ENCODE assay signal across 9 cellular contexts in the genomic region with DNA sequence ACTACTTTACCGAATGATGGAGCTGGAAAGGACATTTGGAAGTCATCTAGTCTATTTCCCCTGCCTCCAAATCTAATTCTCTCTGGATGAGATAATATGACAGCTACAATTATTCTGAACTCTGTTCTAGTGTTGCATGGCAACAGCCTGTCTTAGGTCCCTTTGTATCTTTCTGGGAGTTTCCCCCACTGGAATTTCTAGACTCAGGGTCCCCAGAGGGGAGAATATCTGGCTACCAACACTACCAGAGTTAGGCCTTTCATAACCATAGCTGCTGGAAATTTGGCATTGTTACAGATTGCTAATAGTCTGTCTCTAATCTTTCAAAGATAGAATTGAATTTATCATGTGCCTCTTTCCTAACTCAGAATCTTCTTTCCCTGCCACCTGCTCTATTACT. TPM values are rescaled to one million over a fixed set of nuclear protein-coding genes. Genes with fewer than 3 reads are reported as not detected.
DNase-seq lines count a peak whose midpoint lies in the region; ATAC-seq, FAIRE-seq and TF ChIP-seq lines count a peak whose summit lies in the region.
"Had no signal": no experiment of that assay in that cellular context is flagged by ENCODE, and none has a peak within 500 bp of the region (broad histone marks: within the 10 kb centered on the region; RNA-seq: fewer than 3 reads in every experiment).

No MANE protein-coding gene starts in this region.

- RAD21 ChIA-PET in GM12878 (lab: Charles Lee; ENCODE audit: unreplicated experiment), result interaction anchor here (0.6 to 9.8 kb wide), 10 partner anchors 9 to 76 kb away, joined by 3 to 109 read pairs (median 7); no protein-coding TSS in a partner anchor

- intact Hi-C loops in GM12878 (cut with micrococcal nuclease; ENCODE audit: unreplicated experiment) (loop anchor here (1.0 kb wide), 1 partner anchor 77 kb away; no protein-coding TSS in a partner anchor), dorsolateral prefrontal cortex (cut with DNase I) (no loop called here)

- H3K27me3 ChIP-seq in GM12878 (replicated peaks in 1 of 2; ENCODE audit: control insufficient read depth in 2 of 2, insufficient read depth in 2 of 2, low read length in 1 of 2) (no peaks in the 10 kb centered on the region), SJCRH30 (no peaks in the 10 kb centered on the region), dorsolateral prefrontal cortex (peaks cover 0 to 52% (median 7%) of the 10 kb centered on the region in 45 donors)

- H3K36me3 ChIP-seq in GM12878 (ENCODE audit: control insufficient read depth in 2 of 2, insufficient read depth in 2 of 2, low read length in 1 of 2) (peaks cover 0 to 2% of the 10 kb centered on the region in 2 experiments; a peak in 1 of 4 replicates), SJCRH30 (peaks cover 8% of the 10 kb centered on the region; the same call in 1 of the 2 replicates)

- no peak overlapping the region for H2AFZ ChIP-seq in GM12878 (ENCODE audit: control insufficient read depth, low read depth, low read length)

- no peaks in the 10 kb centered on the region for H4K20me1 ChIP-seq in GM12878 (ENCODE audit: control insufficient read depth, insufficient read depth)

- TF ChIP-seq POLR2A in GM12878 (IDR thresholded peaks at IDR 0.05; ENCODE audit: low read depth, low read length), result no peak

- ATAC-seq in stimulated activated naive CD8-positive, alpha-beta T cell treated with anti-CD3 and anti-CD28 coated beads, Interleukin-15, Interleukin-2, amounts not matched to agents 100 U/mL and 50 U/mL, for 24 hours, result no peak
- ATAC-seq in GM12878, result no peak
- no peak for ATAC-seq in naive thymus-derived CD8-positive, alpha-beta T cell
- ATAC-seq in GM21825 (IDR thresholded peaks at IDR 0.05; ENCODE audit: unreplicated experiment), result no peak

- H3K4me3 ChIP-seq in GM12878, result peak overlapping the region; percentile 62; the same call in 1 of the 2 replicates
- H3K4me3 ChIP-seq in SJCRH30, result no peak overlapping the region
- H3K4me3 ChIP-seq in dorsolateral prefrontal cortex, result peak overlapping the region in 1 of 59 donors; percentile 18

- no peaks in the 10 kb centered on the region for H3K9me3 Mint-ChIP-seq in stimulated activated naive CD8-positive, alpha-beta T cell treated with anti-CD3 and anti-CD28 coated beads, Interleukin-15, Interleukin-2, amounts not matched to agents 100 ng/mL and 50 ng/mL, for 24 hours
- peaks cover 0 to 2% (median 0%) of the 10 kb centered on the region in 9 donors for H3K9me3 Mint-ChIP-seq in naive thymus-derived CD8-positive, alpha-beta T cell

- H3K4me1 Mint-ChIP-seq in stimulated activated naive CD8-positive, alpha-beta T cell treated with anti-CD3 and anti-CD28 coated beads, Interleukin-15, Interleukin-2, amounts not matched to agents 100 ng/mL and 50 ng/mL, for 24 hours (ENCODE audit: low read depth), result peaks cover 60% of the 10 kb centered on the region
- H3K4me1 Mint-ChIP-seq in naive thymus-derived CD8-positive, alpha-beta T cell, result peaks cover 28 to 71% (median 63%) of the 10 kb centered on the region in 4 donors

- peak overlapping the region; percentile 58 for H3K4me2 ChIP-seq in GM12878 (ENCODE audit: control insufficient read depth, insufficient read depth)

- BruUV-seq in GM12878 (replicated peaks; lab: Mats Ljungman, UMichigan), result no TSS peak

- no peak for TF ChIP-seq CTCF in GM12878 (IDR thresholded peaks at IDR 0.05 in 2 of 3, conservative IDR thresholded peaks at IDR 0.05 in 1 of 3; ENCODE audit: control insufficient read depth in 2 of 3, extremely low read depth in 1 of 3, insufficient read depth in 1 of 3, low read depth in 3 of 3, low read length in 3 of 3)
- TF ChIP-seq CTCF in dorsolateral prefrontal cortex (IDR thresholded peaks at IDR 0.05 in 54 of 56, conservative IDR thresholded peaks at IDR 0.05 in 2 of 56; ENCODE audit: low read depth in 1 of 56, partially characterized antibody in 56 of 56), result no peak

- DNase-seq in stimulated activated naive CD8-positive, alpha-beta T cell treated with anti-CD3 and anti-CD28 coated beads, Interleukin-15, Interleukin-2, amounts not matched to agents 100 U/mL and 50 U/mL, for 24 hours, result no peak
- DNase-seq in GM12878 (ENCODE audit: low read depth, low spot score) (no peak), cerebellar nuclear complex (lab: John Stamatoyannopoulos, UW) (no peak), SJCRH30 (no peak), dorsolateral prefrontal cortex (no peak)
- no peak for DNase-seq in naive thymus-derived CD8-positive, alpha-beta T cell

- no peak for TF ChIP-seq RAD21 in GM12878 (IDR thresholded peaks at IDR 0.05; ENCODE audit: insufficient read depth, low read depth, low read length)

- TF ChIP-seq EP300 in GM12878 (IDR thresholded peaks at IDR 0.05; ENCODE audit: borderline replicate concordance in 1 of 2, control insufficient read depth in 1 of 2, low read depth in 2 of 2, low read length in 2 of 2), result no peak

- WGBS in GM12878 (ENCODE audit: insufficient coverage, insufficient replicate concordance, low lambda C conversion rate, missing lambda C conversion rate), result 0% methylated on average over 1 of the region's 1 CpG

- POLR2A ChIA-PET in GM12878 (lab: Charles Lee), result interaction anchor here (0.6 to 1.7 kb wide), 5 partner anchors 14 to 340 kb away, joined by 3 to 5 read pairs (median 4); no protein-coding TSS in a partner anchor
- POLR2A ChIA-PET in naive thymus-derived CD8-positive, alpha-beta T cell (lab: Charles Lee), result interaction anchor here (0.8 to 2.0 kb wide), 3 partner anchors 26 to 78 kb away, joined by 3 to 8 read pairs (median 3); no protein-coding TSS in a partner anchor

- H3K4me3 Mint-ChIP-seq in stimulated activated naive CD8-positive, alpha-beta T cell treated with anti-CD3 and anti-CD28 coated beads, Interleukin-15, Interleukin-2, amounts not matched to agents 100 ng/mL and 50 ng/mL, for 24 hours, result peak overlapping the region; percentile 94
- peak overlapping the region; percentile 75 to 97 (median 92) for H3K4me3 Mint-ChIP-seq in naive thymus-derived CD8-positive, alpha-beta T cell

- H3K27me3 Mint-ChIP-seq in stimulated activated naive CD8-positive, alpha-beta T cell treated with anti-CD3 and anti-CD28 coated beads, Interleukin-15, Interleukin-2, amounts not matched to agents 100 ng/mL and 50 ng/mL, for 24 hours, result no peaks in the 10 kb centered on the region
- no peaks in the 10 kb centered on the region for H3K27me3 Mint-ChIP-seq in naive thymus-derived CD8-positive, alpha-beta T cell

- peaks cover 88% of the 10 kb centered on the region for H3K79me2 ChIP-seq in GM12878 (ENCODE audit: control insufficient read depth, insufficient read depth, low read length)

- no peak for FAIRE-seq in GM12878 (lab: Jason Lieb, UNC)
- FAIRE-seq: D721Med had no signal

- H3K9me3 ChIP-seq in GM12878 (replicated peaks; ENCODE audit: control insufficient read depth, insufficient read depth, low read length), result no peaks in the 10 kb centered on the region
- no peaks in the 10 kb centered on the region for H3K9me3 ChIP-seq in SJCRH30 (replicated peaks)

- H3K9ac ChIP-seq in GM12878 (ENCODE audit: control insufficient read depth, insufficient read depth, low read length), result peak overlapping the region; percentile 47

- CTCF ChIA-PET in GM12878 (lab: Yijun Ruan, JAX), result interaction anchor here (1.2 to 4.0 kb wide), 5 partner anchors 13 to 76 kb away, joined by 4 to 23 read pairs (median 5); no protein-coding TSS in a partner anchor

- H3K27ac ChIP-seq in GM12878 (ENCODE audit: control insufficient read depth, insufficient read depth), result peak overlapping the region; percentile 61; the same call in 1 of the 2 replicates
- no peak overlapping the region for H3K27ac ChIP-seq in SJCRH30
- peak overlapping the region in 8 of 59 donors; percentile 1 to 66 (median 20) for H3K27ac ChIP-seq in dorsolateral prefrontal cortex

- peaks cover 79% of the 10 kb centered on the region for H3K36me3 Mint-ChIP-seq in stimulated activated naive CD8-positive, alpha-beta T cell treated with anti-CD3 and anti-CD28 coated beads, Interleukin-15, Interleukin-2, amounts not matched to agents 100 ng/mL and 50 ng/mL, for 24 hours (ENCODE audit: low read depth)
- peaks cover 6 to 58% (median 9%) of the 10 kb centered on the region in 3 donors for H3K36me3 Mint-ChIP-seq in naive thymus-derived CD8-positive, alpha-beta T cell

- H3K4me1 ChIP-seq in GM12878 (ENCODE audit: control insufficient read depth, insufficient read depth, low read length) (peaks cover 2% of the 10 kb centered on the region; the same call in 1 of the 2 replicates), SJCRH30 (no peaks in the 10 kb centered on the region)

- in situ Hi-C loops in GM12878 (cut with MboI), result no loop called here

- H3K27ac Mint-ChIP-seq in stimulated activated naive CD8-positive, alpha-beta T cell treated with anti-CD3 and anti-CD28 coated beads, Interleukin-15, Interleukin-2, amounts not matched to agents 100 ng/mL and 50 ng/mL, for 24 hours, result peak overlapping the region; percentile 100
- H3K27ac Mint-ChIP-seq in naive thymus-derived CD8-positive, alpha-beta T cell, result peak overlapping the region; percentile 73 to 93 (median 88)

- SMC1A ChIA-PET in GM12878 (lab: Charles Lee; ENCODE audit: uncharacterized antibody, unreplicated experiment), result interaction anchor here (1.0 to 9.3 kb wide), 9 partner anchors 9 to 327 kb away, joined by 3 to 112 read pairs (median 7); no protein-coding TSS in a partner anchor

RNA-seq across cellular contexts. Expression of a gene that starts 4.5 kb away (rescaled TPM):
- total RNA-seq in GM12878 (2013; cell fraction: nucleolus; rRNA removed), result 67.4 and 69.4 TPM in 2 replicates
- total RNA-seq in GM12878 (2014; rRNA removed), result 279 and 294 TPM in 2 replicates
- 206 and 211 TPM in 2 replicates for total RNA-seq in GM12878 (2014; rRNA removed; fragmentation: Illumina TruSeq; extraction: Trizol)
- 315 and 317 TPM in 2 replicates for total RNA-seq in GM12878 (2021)
- polyA plus RNA-seq in GM12878 (2011; ENCODE audit: low read depth), result 183 TPM
- 202 and 343 TPM in 2 replicates for polyA plus RNA-seq in GM12878 (2011; rRNA removed)
- 285 and 339 TPM in 2 replicates for polyA plus RNA-seq in GM12878 (2011; cell fraction: cytosol; rRNA removed)
- polyA plus RNA-seq in GM12878 (2011; cell fraction: nucleus; rRNA removed), result 202 and 358 TPM in 2 replicates
- polyA plus RNA-seq in GM12878 (2012), result 215 and 225 TPM in 2 replicates
- 432 and 447 TPM in 2 replicates for polyA plus RNA-seq in GM12878 (2014; fragmentation: Illumina TruSeq; extraction: Trizol)
- polyA plus RNA-seq in GM12878 (2014; fragmentation: Nextera tagmentation; extraction: Ambion mirVana), result 100 to 1,000 TPM in 1 of 2 experiments, 10 to 100 TPM in 1; 93.8 to 104 TPM
- polyA plus RNA-seq in GM12878 (2014; rRNA removed), result 232 and 241 TPM in 2 replicates
- polyA plus RNA-seq in GM12878 (2016; fragmentation: Nextera tagmentation; extraction: Ambion mirVana), result 100 to 1,000 TPM; 267 to 272 TPM
- polyA minus RNA-seq in GM12878 (2011; rRNA and poly(A)+ RNA removed), result 303 and 349 TPM in 2 replicates
- polyA minus RNA-seq in GM12878 (2011; cell fraction: cytosol; rRNA and poly(A)+ RNA removed), result 122 and 136 TPM in 2 replicates
- polyA minus RNA-seq in GM12878 (2011; cell fraction: nucleus; rRNA and poly(A)+ RNA removed), result 53.2 and 119 TPM in 2 replicates
- 100 to 1,000 TPM; 298 to 315 TPM for total RNA-seq in naive thymus-derived CD8-positive, alpha-beta T cell
- polyA plus RNA-seq in naive thymus-derived CD8-positive, alpha-beta T cell, result 100 to 1,000 TPM; 467 to 552 (median 518) TPM
- 247 and 249 TPM in 2 replicates for total RNA-seq in SJCRH30 (2014; rRNA removed; shearing (Covaris generic))
- total RNA-seq in dorsolateral prefrontal cortex, result 100 to 1,000 TPM in 4 of 120 experiments, 10 to 100 TPM in 116; 33.2 to 121 (median 55.6) TPM
